In genomic region chr3:51828297-51828696, GRCh38 we compare ENCODE assay signal across 11 cellular contexts. TPM values are rescaled to one million over a fixed set of nuclear protein-coding genes. Genes with fewer than 3 reads are reported as not detected.
"Had no signal": no experiment of that assay in that cellular context is flagged by ENCODE, and none has a peak within 500 bp of the region (broad histone marks: within the 10 kb centered on the region; RNA-seq: fewer than 3 reads in every experiment).

No MANE protein-coding gene starts in this region.

- FAIRE-seq: HepG2, HTR-8/SVneo had no signal

- H3K9ac ChIP-seq: KMS-11 had no signal

- H3K36me3 Mint-ChIP-seq: IgD-negative memory B cell had no signal

- H3K27ac ChIP-seq: HL-60, KMS-11 had no signal

- DNase-seq: IMR-90, Karpas-422, KBM-7, KG1 had no signal

- H3K27ac Mint-ChIP-seq: IgD-negative memory B cell had no signal

- ATAC-seq: HepG2 had no signal

- H3K4me3 Mint-ChIP-seq: IgD-negative memory B cell had no signal

- H3K4me1 Mint-ChIP-seq: IgD-negative memory B cell had no signal

- H3K4me2 ChIP-seq: KMS-11 had no signal

RNA-seq across cellular contexts. Expression of gene IQCF2, which starts 33.1 kb away (rescaled TPM):
- total RNA-seq: HepG2, HT-29, HT1080, IMR-90 had no signal
- polyA plus RNA-seq: HepG2, IgD-negative memory B cell, IMR-90 had no signal

RNA-seq across cellular contexts. Expression of gene IQCF5, which starts 47.1 kb away (rescaled TPM):
- total RNA-seq: HepG2, HT-29, HT1080, IMR-90 had no signal
- polyA plus RNA-seq: HepG2, IgD-negative memory B cell, IMR-90 had no signal

RNA-seq across cellular contexts. Expression of gene IQCF6, which starts 49.3 kb away (rescaled TPM):
- total RNA-seq: HepG2, HT-29, HT1080, IMR-90 had no signal
- polyA plus RNA-seq: HepG2, IgD-negative memory B cell, IMR-90 had no signal
